ENCODE assay signal across 1 cellular context in genomic region chr2:43944915-43945314, GRCh38.
TF ChIP-seq lines count a peak whose summit lies in the region.

No MANE protein-coding gene starts in this region.

TF ChIP-seq in GM23338, 12 proteins besides CTCF, POLR2A, EP300 and RAD21:
- no peak for TF ChIP-seq ZNF462 (CRISPR knock-in tag; IDR thresholded peaks at IDR 0.05)
- no peak for TF ChIP-seq STAT1 (IDR thresholded peaks at IDR 0.05; ENCODE audit: unreplicated experiment)
- TF ChIP-seq NANOG (IDR thresholded peaks at IDR 0.05; ENCODE audit: borderline replicate concordance) = peak; percentile 84
- TF ChIP-seq ETS1 (IDR thresholded peaks at IDR 0.05) = no peak
